ENCODE assay signal across 8 cellular contexts in the genomic region with DNA sequence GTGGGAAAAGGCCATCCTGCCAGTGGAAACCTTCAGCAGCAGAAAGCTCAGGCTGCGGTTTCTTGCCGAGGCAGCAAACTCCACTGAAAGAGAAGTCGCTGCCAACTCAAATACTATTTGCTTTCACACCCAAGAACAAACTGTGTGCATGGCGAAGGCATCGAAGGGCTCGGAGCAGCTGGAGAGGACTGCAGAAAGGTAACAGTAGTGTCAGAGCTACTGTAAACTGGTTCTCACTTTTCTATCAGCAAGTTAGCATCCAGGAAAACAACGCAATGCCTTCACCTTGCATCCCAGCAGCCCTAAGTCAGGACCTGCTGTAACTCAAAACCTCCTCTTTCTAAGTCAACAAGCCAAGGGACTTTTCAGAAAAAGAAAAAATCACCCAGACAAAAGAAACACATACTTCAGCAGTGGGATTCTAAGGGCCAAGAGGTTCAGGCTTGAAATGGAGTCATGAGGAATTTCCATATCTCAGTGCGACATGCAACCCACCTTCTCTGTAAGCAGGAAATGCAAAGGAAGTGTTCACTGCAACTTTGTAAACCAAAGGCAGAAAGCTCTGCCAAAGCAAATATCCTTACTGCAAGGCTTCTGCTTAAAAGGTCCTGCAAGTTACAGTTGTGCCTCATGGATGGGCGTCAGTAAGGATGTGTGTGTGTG.
A peak's percentile ranks its signal among the peaks of the same experiment; 100 is the strongest.
DNase-seq lines count a peak whose midpoint lies in the region; ATAC-seq, FAIRE-seq and TF ChIP-seq lines count a peak whose summit lies in the region.

No MANE protein-coding gene starts in this region.

- no peaks in the 10 kb centered on the region for H3K9me3 ChIP-seq in Karpas-422 (ENCODE audit: low read length)

- H3K27ac Mint-ChIP-seq in progenitor cell of endocrine pancreas: peak overlapping the region; percentile 86

- no peak for FAIRE-seq in HTR-8/SVneo (lab: Jason Lieb, UNC)

- DNase-seq in Ammon's horn (ENCODE audit: low spot score): peak; percentile 59
- peak; percentile 72 for DNase-seq in Karpas-422
- DNase-seq in activated T-cell treated with anti-CD3 and anti-CD28 coated beads, Interleukin-2, amount 50 U/mL, for 4 hours: no peak
- peak; percentile 94 for DNase-seq in glomerular endothelial cell (ENCODE audit: extremely low read depth, low read depth, low spot score)
- no peak for DNase-seq in progenitor cell of endocrine pancreas (ENCODE audit: low spot score, unreplicated experiment)
- no peak for DNase-seq in NCI-H1694 treated with DMSO at 0.1 percent for 48 hours (lab: John Stamatoyannopoulos, UW)
- DNase-seq in NCI-H446 (lab: John Stamatoyannopoulos, UW): no peak
- DNase-seq in HTR-8/SVneo (ENCODE audit: insufficient read length, low spot score): no peak

- peaks cover 86% of the 10 kb centered on the region for H3K4me1 ChIP-seq in Karpas-422 (ENCODE audit: low read length)

- H3K79me2 ChIP-seq in Karpas-422 (ENCODE audit: low read length): peaks cover 89% of the 10 kb centered on the region

- H3K27me3 Mint-ChIP-seq in activated T-cell treated with anti-CD3 and anti-CD28 coated beads, Interleukin-2, amount 50 U/mL, for 4 hours (ENCODE audit: low read depth): no peaks in the 10 kb centered on the region
- H3K27me3 Mint-ChIP-seq in progenitor cell of endocrine pancreas: no peaks in the 10 kb centered on the region

- H3K4me1 Mint-ChIP-seq in activated T-cell treated with anti-CD3 and anti-CD28 coated beads, Interleukin-2, amount 50 U/mL, for 4 hours (ENCODE audit: low read depth): peaks cover 73% of the 10 kb centered on the region
- H3K4me1 Mint-ChIP-seq in progenitor cell of endocrine pancreas (ENCODE audit: low read depth): peaks cover 29% of the 10 kb centered on the region

- peak overlapping the region; percentile 62 for H3K4me3 Mint-ChIP-seq in activated T-cell treated with anti-CD3 and anti-CD28 coated beads, Interleukin-2, amount 50 U/mL, for 4 hours
- H3K4me3 Mint-ChIP-seq in progenitor cell of endocrine pancreas (ENCODE audit: low read depth): peak overlapping the region; percentile 24

- H3K27ac ChIP-seq in Karpas-422 (ENCODE audit: low read length): peak overlapping the region; percentile 95

- no peak for TF ChIP-seq CTCF in progenitor cell of endocrine pancreas (IDR thresholded peaks at IDR 0.05; ENCODE audit: unreplicated experiment)

- no peak overlapping the region for H2AFZ ChIP-seq in Karpas-422 (ENCODE audit: low read length)

- 0 out of 2 replicates have a peak, but pooled peaks cover 4% of the 10 kb centered on the region for H3K36me3 ChIP-seq in Karpas-422 (ENCODE audit: insufficient read depth, low read length)

- no peaks in the 10 kb centered on the region for H3K27me3 ChIP-seq in Karpas-422 (ENCODE audit: low read length)

- peak overlapping the region; percentile 52 for H3K4me3 ChIP-seq in Karpas-422 (ENCODE audit: low read length)

- peak overlapping the region; percentile 87 for H3K4me2 ChIP-seq in Karpas-422 (ENCODE audit: low read depth, low read length, poor library complexity, severe bottlenecking)

- H4K20me1 ChIP-seq in Karpas-422 (ENCODE audit: insufficient read depth, low read depth, low read length): no peaks in the 10 kb centered on the region; the same call in 1 of the 2 replicates

- H3K9ac ChIP-seq in Karpas-422 (ENCODE audit: low read length): peak overlapping the region; percentile 71

- H3K9me3 Mint-ChIP-seq in activated T-cell treated with anti-CD3 and anti-CD28 coated beads, Interleukin-2, amount 50 U/mL, for 4 hours: no peaks in the 10 kb centered on the region
- H3K9me3 Mint-ChIP-seq in progenitor cell of endocrine pancreas (ENCODE audit: low read depth): no peaks in the 10 kb centered on the region

- peak; percentile 33 to 47 for ATAC-seq in activated T-cell treated with anti-CD3 and anti-CD28 coated beads, Interleukin-2, amount 50 U/mL, for 4 hours

- no peaks in the 10 kb centered on the region for H3K9me2 ChIP-seq in Karpas-422 (replicated peaks; ENCODE audit: insufficient read depth, low read length)

- peaks cover 2% of the 10 kb centered on the region for H3K36me3 Mint-ChIP-seq in activated T-cell treated with anti-CD3 and anti-CD28 coated beads, Interleukin-2, amount 50 U/mL, for 4 hours (ENCODE audit: insufficient read depth)
- peaks cover 3% of the 10 kb centered on the region for H3K36me3 Mint-ChIP-seq in progenitor cell of endocrine pancreas (ENCODE audit: insufficient read depth)

Comparison
In these comparisons a context has a peak if more than half of its experiments do, and no peak if none do; other contexts are left out.
1. DNase-seq: peak in Ammon's horn (single experiment), Karpas-422 (single experiment) and glomerular endothelial cell (single experiment); none in activated T-cell treated with anti-CD3 and anti-CD28 coated beads, Interleukin-2, amount 50 U/mL, for 4 hours (single experiment), progenitor cell of endocrine pancreas (single experiment), NCI-H1694 treated with DMSO at 0.1 percent for 48 hours (single experiment), NCI-H446 (0 of 2) and HTR-8/SVneo (single experiment).